In genomic region chr10:124530215-124530665, GRCh38 we compare ENCODE assay signal across 8 cellular contexts.
DNase-seq lines count a peak whose midpoint lies in the region; ATAC-seq and TF ChIP-seq lines count a peak whose summit lies in the region.

No MANE protein-coding gene starts in this region.

- peak overlapping the region in 2 of 7 donors; percentile 81 to 82 for H3K27ac Mint-ChIP-seq in CD4-positive, alpha-beta memory T cell
- no peak overlapping the region for H3K27ac Mint-ChIP-seq in activated CD8-positive, alpha-beta memory T cell treated with anti-CD3 and anti-CD28 coated beads, Interleukin-2, amount 10 ng/mL, durations not matched to agents 7 days and 5 days
- H3K27ac Mint-ChIP-seq in endodermal cell = no peak overlapping the region

- peaks cover 3 to 5% (median 4%) of the 10 kb centered on the region in 4 donors for H3K4me1 Mint-ChIP-seq in CD4-positive, alpha-beta memory T cell
- H3K4me1 Mint-ChIP-seq in activated CD8-positive, alpha-beta memory T cell treated with anti-CD3 and anti-CD28 coated beads, Interleukin-2, amount 10 ng/mL, durations not matched to agents 7 days and 5 days = peaks cover 4% of the 10 kb centered on the region
- H3K4me1 Mint-ChIP-seq in endodermal cell = no peaks in the 10 kb centered on the region

- CTCF ChIA-PET in CD4-positive, alpha-beta memory T cell (lab: Charles Lee; ENCODE audit: partially characterized antibody) = interaction anchor here (0.5 to 6.6 kb wide), 21 partner anchors 9 to 302 kb away, joined by 3 to 100 read pairs (median 4); no protein-coding TSS in a partner anchor
- CTCF ChIA-PET in activated CD8-positive, alpha-beta memory T cell treated with anti-CD3 and anti-CD28 coated beads, Interleukin-2, amount 10 ng/mL, durations not matched to agents 7 days and 5 days (lab: Charles Lee) = interaction anchor here (0.6 to 3.1 kb wide), 24 partner anchors 9 to 531 kb away, joined by 3 to 34 read pairs (median 4); partner anchors contain the start of gene FAM53B

- ATAC-seq in GM19328 (IDR thresholded peaks at IDR 0.05; ENCODE audit: unreplicated experiment) = peak; percentile 73
- ATAC-seq in HG03432 (IDR thresholded peaks at IDR 0.05; ENCODE audit: unreplicated experiment) = peak; percentile 89
- ATAC-seq in activated CD8-positive, alpha-beta memory T cell treated with anti-CD3 and anti-CD28 coated beads, Interleukin-2, amount 10 ng/mL, durations not matched to agents 7 days and 5 days = peak; percentile 99

- H3K4me3 Mint-ChIP-seq in CD4-positive, alpha-beta memory T cell = peak overlapping the region in 4 of 8 donors; percentile 6 to 75 (median 42)
- no peak overlapping the region for H3K4me3 Mint-ChIP-seq in activated CD8-positive, alpha-beta memory T cell treated with anti-CD3 and anti-CD28 coated beads, Interleukin-2, amount 10 ng/mL, durations not matched to agents 7 days and 5 days
- H3K4me3 Mint-ChIP-seq in endodermal cell = no peak overlapping the region

- no peaks in the 10 kb centered on the region for H3K27me3 ChIP-seq in CD4-positive, alpha-beta memory T cell (ENCODE audit: insufficient read depth, low read length)
- no peaks in the 10 kb centered on the region for H3K27me3 ChIP-seq in endodermal cell (ENCODE audit: control insufficient read depth, insufficient read depth, low read length, poor library complexity, severe bottlenecking)

- TF ChIP-seq CTCF in endodermal cell (conservative IDR thresholded peaks at IDR 0.05) = peak; percentile 89

- H3K9me3 Mint-ChIP-seq in CD4-positive, alpha-beta memory T cell = no peaks in the 10 kb centered on the region
- no peaks in the 10 kb centered on the region for H3K9me3 Mint-ChIP-seq in activated CD8-positive, alpha-beta memory T cell treated with anti-CD3 and anti-CD28 coated beads, Interleukin-2, amount 10 ng/mL, durations not matched to agents 7 days and 5 days (ENCODE audit: low read depth)
- H3K9me3 Mint-ChIP-seq in endodermal cell = no peaks in the 10 kb centered on the region

- 28 to 33% methylated on average over 6 to 18 of the region's 18 CpGs for WGBS in endodermal cell (ENCODE audit: insufficient coverage in 1 of 2, insufficient read length in 1 of 2), 2 experiments

- intact Hi-C loops in CD4-positive, alpha-beta memory T cell (cut with micrococcal nuclease) = loop anchor here (1.0 kb wide), 3 partner anchors 211 to 297 kb away; no protein-coding TSS in a partner anchor

- no peak overlapping the region for H3K27ac ChIP-seq in CD4-positive, alpha-beta memory T cell (ENCODE audit: low read depth, low read length)
- no peak overlapping the region for H3K27ac ChIP-seq in endodermal cell (ENCODE audit: low read depth, low read length)

- H3K9ac ChIP-seq in endodermal cell (ENCODE audit: extremely low read depth, low read length, poor library complexity, severe bottlenecking) = no peak overlapping the region

- H3K27me3 Mint-ChIP-seq in CD4-positive, alpha-beta memory T cell = no peaks in the 10 kb centered on the region
- H3K27me3 Mint-ChIP-seq in activated CD8-positive, alpha-beta memory T cell treated with anti-CD3 and anti-CD28 coated beads, Interleukin-2, amount 10 ng/mL, durations not matched to agents 7 days and 5 days = no peaks in the 10 kb centered on the region
- H3K27me3 Mint-ChIP-seq in endodermal cell (ENCODE audit: insufficient read depth) = no peaks in the 10 kb centered on the region

- no peaks in the 10 kb centered on the region for H3K9me3 ChIP-seq in CD4-positive, alpha-beta memory T cell (ENCODE audit: control insufficient read depth in 1 of 2, low read length in 2 of 2)
- H3K9me3 ChIP-seq in endodermal cell (ENCODE audit: control insufficient read depth, low read length) = no peaks in the 10 kb centered on the region

- peaks cover 8% of the 10 kb centered on the region for H3K4me1 ChIP-seq in CD4-positive, alpha-beta memory T cell (ENCODE audit: insufficient read depth, low read length)
- H3K4me1 ChIP-seq in endodermal cell (ENCODE audit: control insufficient read depth, insufficient read depth, low read length) = no peaks in the 10 kb centered on the region

- POLR2A ChIA-PET in CD4-positive, alpha-beta memory T cell (lab: Charles Lee; ENCODE audit: partially characterized antibody) = interaction anchor here (0.6 to 2.1 kb wide), 6 partner anchors 117 to 297 kb away, joined by 3 to 10 read pairs (median 4); partner anchors contain the start of gene FAM53B

- peak; percentile 81 to 84 (median 82) for DNase-seq in CD4-positive, alpha-beta memory T cell
- DNase-seq in NOMO-1 (lab: John Stamatoyannopoulos, UW; ENCODE audit: unreplicated experiment in 2 of 2) = peak; percentile 77 to 82
- peak; percentile 91 for DNase-seq in activated CD8-positive, alpha-beta memory T cell treated with anti-CD3 and anti-CD28 coated beads, Interleukin-2, amount 10 ng/mL, durations not matched to agents 7 days and 5 days
- peak; percentile 97 for DNase-seq in endodermal cell
- DNase-seq in mucosa of gallbladder (ENCODE audit: low spot score) = peak; percentile 87
- DNase-seq in stimulated activated CD8-positive, alpha-beta memory T cell treated with anti-CD3 and anti-CD28 coated beads, Interleukin-4, amount 100 ng/mL, for 4 hours (ENCODE audit: low read depth in 2 of 2, low spot score in 1 of 2) = peak; percentile 63 to 83

- H3K36me3 ChIP-seq in CD4-positive, alpha-beta memory T cell (ENCODE audit: insufficient read depth, low read length) = no peaks in the 10 kb centered on the region
- no peaks in the 10 kb centered on the region for H3K36me3 ChIP-seq in endodermal cell (ENCODE audit: control insufficient read depth, insufficient read depth, low read length)

- H3K36me3 Mint-ChIP-seq in CD4-positive, alpha-beta memory T cell = no peaks in the 10 kb centered on the region
- H3K36me3 Mint-ChIP-seq in activated CD8-positive, alpha-beta memory T cell treated with anti-CD3 and anti-CD28 coated beads, Interleukin-2, amount 10 ng/mL, durations not matched to agents 7 days and 5 days = no peaks in the 10 kb centered on the region
- H3K36me3 Mint-ChIP-seq in endodermal cell (ENCODE audit: low read depth) = no peaks in the 10 kb centered on the region

- no peak overlapping the region for H3K4me3 ChIP-seq in CD4-positive, alpha-beta memory T cell (ENCODE audit: low read length in 2 of 2)
- H3K4me3 ChIP-seq in endodermal cell (ENCODE audit: low read length) = no peak overlapping the region
